ENCODE assay signal across 28 cellular contexts in the genomic region with DNA sequence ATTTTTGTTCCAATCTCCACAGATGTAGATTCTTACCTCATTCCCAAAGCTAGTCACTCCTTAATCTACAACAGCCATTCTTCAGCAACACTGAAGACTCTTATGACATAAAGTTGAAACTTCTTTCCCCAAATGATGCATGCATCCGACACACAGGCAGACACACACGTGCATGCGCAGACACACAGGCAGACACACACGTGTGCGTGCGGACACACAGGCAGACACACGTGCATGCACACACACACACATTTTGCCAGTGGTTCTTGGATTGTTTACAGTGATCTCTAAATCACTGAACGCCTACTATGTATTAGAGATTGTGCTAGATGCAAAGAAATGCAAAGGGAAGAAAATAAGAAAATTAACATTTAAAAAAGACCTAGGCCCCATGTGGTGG.
"Had no signal": no experiment of that assay in that cellular context is flagged by ENCODE, and none has a peak within 500 bp of the region (broad histone marks: within the 10 kb centered on the region; RNA-seq: fewer than 3 reads in every experiment).

No MANE protein-coding gene starts in this region.

- FAIRE-seq: astrocyte, colon, endometrium, endothelial cell of umbilical vein had no signal

- ATAC-seq: activated T-cell treated with anti-CD3 and anti-CD28 coated beads, Interleukin-2, amount 50 U/mL, for 4 hours; activated T-helper 17 cell treated with anti-CD3 and anti-CD28 coated beads, Interleukin-2, amount 50 U/mL, for 72 hours; gastroesophageal sphincter; heart right ventricle had no signal

- H3K4me3 ChIP-seq: esophagus squamous epithelium, gastroesophageal sphincter, heart right ventricle had no signal

- H3K36me3 ChIP-seq: brain microvascular endothelial cell, esophagus squamous epithelium, gastroesophageal sphincter, heart right ventricle had no signal

- H3K27me3 ChIP-seq: brain microvascular endothelial cell, gastroesophageal sphincter, heart right ventricle had no signal

- H3K9me3 ChIP-seq: esophagus squamous epithelium, gastroesophageal sphincter, heart right ventricle had no signal

- DNase-seq: activated CD4-positive, alpha-beta memory T cell treated with anti-CD3 and anti-CD28 coated beads, Interleukin-2, amount 10 ng/mL, durations not matched to agents 7 days and 5 days; activated CD4-positive, alpha-beta T cell treated with anti-CD3 and anti-CD28 coated beads for 1 hour; activated CD4-positive, alpha-beta T cell treated with anti-CD3 and anti-CD28 coated beads for 4 hours; activated CD4-positive, alpha-beta T cell treated with anti-CD3 and anti-CD28 coated beads, Interleukin-2, amount 10 ng/mL, durations not matched to agents 7 days and 5 days; activated CD4-positive, alpha-beta T cell treated with anti-CD3 and anti-CD28 coated beads, Interleukin-2, amount 50 U/mL, for 4 hours; activated effector memory CD4-positive, alpha-beta T cell treated with Interleukin-2 at 50 U/mL for 16 hours; activated gamma-delta T cell treated with Interleukin-2 at 50 U/mL for 16 hours; activated naive CD4-positive, alpha-beta T cell treated with anti-CD3 and anti-CD28 coated beads, Interleukin-2, amount 50 U/mL, for 16 hours; activated naive CD4-positive, alpha-beta T cell treated with Interleukin-2 at 50 U/mL for 16 hours; activated T-cell treated with anti-CD3 and anti-CD28 coated beads, Interleukin-2, amount 50 U/mL, for 4 hours; amniotic stem cell; anterior cingulate cortex; brain microvascular endothelial cell; caudate nucleus; cortex of kidney; dermis blood vessel endothelial cell; effector CD8-positive, alpha-beta T cell; esophagus squamous epithelium; foreskin melanocyte; heart right ventricle; T-helper 2 cell had no signal

- H3K27ac ChIP-seq: brain microvascular endothelial cell, epithelial cell of prostate, esophagus squamous epithelium, gastroesophageal sphincter, heart right ventricle had no signal
